8 cellular contexts compared by ENCODE assay signal in genomic region chr5:55159763-55160492, GRCh38. TPM values are rescaled to one million over a fixed set of nuclear protein-coding genes. Genes with fewer than 3 reads are reported as not detected.
A peak's percentile ranks its signal among the peaks of the same experiment; 100 is the strongest.
DNase-seq lines count a peak whose midpoint lies in the region; ATAC-seq lines count a peak whose summit lies in the region.

A gene with protein sequence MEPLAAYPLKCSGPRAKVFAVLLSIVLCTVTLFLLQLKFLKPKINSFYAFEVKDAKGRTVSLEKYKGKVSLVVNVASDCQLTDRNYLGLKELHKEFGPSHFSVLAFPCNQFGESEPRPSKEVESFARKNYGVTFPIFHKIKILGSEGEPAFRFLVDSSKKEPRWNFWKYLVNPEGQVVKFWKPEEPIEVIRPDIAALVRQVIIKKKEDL (plus strand): TSS chr5:55160171. CDS start chr5:55160193, 22 bp downstream.

- peaks cover 0 to 5% of the 10 kb centered on the region in 2 donors for H3K36me3 Mint-ChIP-seq in naive B cell

- ATAC-seq in naive B cell (ENCODE audit: low read depth in 2 of 2) (peak; percentile 37 to 45), HG02970 (IDR thresholded peaks at IDR 0.05; ENCODE audit: low FRiP score, unreplicated experiment) (no peak), GM21367 (IDR thresholded peaks at IDR 0.05; ENCODE audit: unreplicated experiment) (no peak)

- H3K4me1 Mint-ChIP-seq in naive B cell: peaks cover 0 to 5% (median 0%) of the 10 kb centered on the region in 3 donors

- no peak within 1 kb of the TSS for H3K4me3 ChIP-seq in Jurkat, Clone E6-1 (ENCODE audit: low read length)

- H3K27ac Mint-ChIP-seq in naive B cell: no peak within 1 kb of the TSS

- H3K27me3 Mint-ChIP-seq in naive B cell: peaks cover 31 to 51% (median 50%) of the 10 kb centered on the region in 3 donors

- DNase-seq in DMS53 treated with DMSO at 0.1 percent for 48 hours (lab: John Stamatoyannopoulos, UW; ENCODE audit: unreplicated experiment) (peak; percentile 55), SKM-1 (lab: John Stamatoyannopoulos, UW; ENCODE audit: unreplicated experiment) (peak; percentile 19), fibroblast of gingiva (ENCODE audit: low read depth) (peak; percentile 82), naive B cell (no peak), putamen (ENCODE audit: low spot score) (no peak)
- peak; percentile 54 for DNase-seq in Jurkat, Clone E6-1 (ENCODE audit: low read depth, low spot score)

- no peak within 1 kb of the TSS for H3K4me3 Mint-ChIP-seq in naive B cell

- peaks cover 0 to 10% (median 6%) of the 10 kb centered on the region in 7 donors for H3K9me3 Mint-ChIP-seq in naive B cell

RNA-seq across cellular contexts. Expression of the gene that starts here (rescaled TPM):
- polyA plus RNA-seq in Jurkat, Clone E6-1 (2012; ENCODE audit: insufficient read depth, insufficient read length): not detected
- polyA plus RNA-seq in naive B cell (ENCODE audit: low read depth in 6 of 6): not detected

Comparison
In these comparisons a context has a peak if more than half of its experiments do, and no peak if none do; other contexts are left out.
1. Peak in ATAC-seq in naive B cell; RNA of the gene not detected or under 1 TPM.
2. DNase-seq: peak in DMS53 treated with DMSO at 0.1 percent for 48 hours (single experiment), Jurkat, Clone E6-1 (single experiment), SKM-1 (single experiment) and fibroblast of gingiva (single experiment); none in naive B cell (single experiment) and putamen (single experiment).